In the genomic region with DNA sequence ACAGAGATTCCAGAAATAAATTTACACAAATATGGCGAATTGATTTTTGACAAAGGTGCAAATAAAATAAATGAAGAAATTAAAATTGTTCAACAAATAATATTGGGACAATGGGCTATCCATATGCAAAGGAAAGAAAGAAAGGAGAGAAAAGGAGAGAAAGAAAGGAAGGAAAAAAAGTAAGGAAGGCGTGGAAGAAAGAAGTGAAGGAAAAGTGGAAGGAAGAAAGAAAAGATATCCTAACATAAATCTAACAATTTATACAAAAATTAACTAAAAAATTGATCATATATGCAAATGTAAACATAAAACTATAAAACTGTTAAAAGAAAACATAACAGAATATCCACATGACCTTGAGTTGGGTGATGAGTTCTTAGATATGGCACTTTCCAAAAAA, we compare ENCODE assay signal across 14 cellular contexts.
"Had no signal": no experiment of that assay in that cellular context is flagged by ENCODE, and none has a peak within 500 bp of the region (broad histone marks: within the 10 kb centered on the region; RNA-seq: fewer than 3 reads in every experiment).

No MANE protein-coding gene starts in this region.

- DNase-seq: activated CD4-positive, alpha-beta memory T cell treated with anti-CD3 and anti-CD28 coated beads for 36 hours; activated CD4-positive, CD25-positive, alpha-beta regulatory T cell treated with anti-CD3 and anti-CD28 coated beads, Interleukin-2, amount 50 U/mL, for 72 hours; activated CD8-positive, alpha-beta memory T cell treated with anti-CD3 and anti-CD28 coated beads, Interleukin-2, amount 50 U/mL, for 48 hours; activated naive CD4-positive, alpha-beta T cell treated with anti-CD3 and anti-CD28 coated beads for 36 hours; central memory CD4-positive, alpha-beta T cell; effector CD4-positive, alpha-beta T cell; gastrocnemius medialis; heart right ventricle; kidney; left ventricle myocardium inferior; pancreas; retina had no signal

- H3K27ac ChIP-seq: coronary artery, gastrocnemius medialis, heart right ventricle, left ventricle myocardium inferior, pancreas had no signal

- H3K36me3 ChIP-seq: gastrocnemius medialis, heart right ventricle, left ventricle myocardium inferior, pancreas had no signal

- H3K9me3 ChIP-seq: gastrocnemius medialis, left ventricle myocardium inferior, pancreas had no signal

- ATAC-seq: gastrocnemius medialis, heart right ventricle, pancreas had no signal

- FAIRE-seq: kidney, pancreas, urothelium cell line had no signal

- H3K4me3 ChIP-seq: coronary artery, gastrocnemius medialis, heart right ventricle, left ventricle myocardium inferior, pancreas had no signal

- H3K4me3 Mint-ChIP-seq: activated CD4-positive, alpha-beta memory T cell treated with anti-CD3 and anti-CD28 coated beads for 36 hours; activated naive CD4-positive, alpha-beta T cell treated with anti-CD3 and anti-CD28 coated beads for 36 hours had no signal

- H3K4me1 ChIP-seq: gastrocnemius medialis, heart right ventricle, left ventricle myocardium inferior, pancreas had no signal

- H3K27ac Mint-ChIP-seq: activated CD4-positive, alpha-beta memory T cell treated with anti-CD3 and anti-CD28 coated beads for 36 hours; activated naive CD4-positive, alpha-beta T cell treated with anti-CD3 and anti-CD28 coated beads for 36 hours had no signal
